6 cellular contexts compared by ENCODE assay signal in the genomic region with DNA sequence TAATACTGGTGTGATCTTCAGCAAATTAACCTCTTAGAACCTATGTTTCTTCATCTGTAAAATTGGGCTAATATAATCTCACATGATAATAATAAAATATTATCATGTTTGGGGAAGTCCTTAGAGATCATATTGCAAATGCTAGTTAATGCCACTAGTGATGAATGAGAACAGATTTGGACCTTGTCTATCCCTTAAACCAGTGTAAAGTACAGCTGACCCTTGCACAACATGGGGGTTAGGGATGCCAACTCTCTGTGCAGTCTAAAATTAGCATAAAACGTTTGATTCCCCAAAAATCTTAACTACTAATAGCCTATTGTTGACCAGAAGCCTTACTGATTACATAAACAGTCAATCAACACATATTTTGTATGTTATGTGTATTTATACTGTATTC.
"Had no signal": no experiment of that assay in that cellular context is flagged by ENCODE, and none has a peak within 500 bp of the region (broad histone marks: within the 10 kb centered on the region; RNA-seq: fewer than 3 reads in every experiment).

No MANE protein-coding gene starts in this region.

- FAIRE-seq: HTR-8/SVneo, K562 had no signal

- H3K4me3 ChIP-seq: K562 had no signal

- DNase-seq: IMR-90, KBM-7, KG1 had no signal

- H3K27ac ChIP-seq: HL-60 had no signal

- ATAC-seq: K562 had no signal
